In genomic region chr18:77049938-77050337, GRCh38 we compare ENCODE assay signal across 23 cellular contexts.
DNase-seq lines count a peak whose midpoint lies in the region; ATAC-seq and TF ChIP-seq lines count a peak whose summit lies in the region.
"Had no signal": no experiment of that assay in that cellular context is flagged by ENCODE, and none has a peak within 500 bp of the region (broad histone marks: within the 10 kb centered on the region; RNA-seq: fewer than 3 reads in every experiment).

No MANE protein-coding gene starts in this region.

- H3K36me3 ChIP-seq in mammary epithelial cell (ENCODE audit: insufficient read depth, low read length) (peaks cover 7% of the 10 kb centered on the region), esophagus squamous epithelium (peaks cover 0 to 45% (median 0%) of the 10 kb centered on the region in 3 donors), osteoblast (ENCODE audit: insufficient read depth, low read length) (no peaks in the 10 kb centered on the region), aorta (ENCODE audit: control insufficient read depth in 1 of 2, insufficient read depth in 2 of 2, low read length in 1 of 2) (peaks cover 0 to 2% of the 10 kb centered on the region in 2 donors)
- H3K36me3 ChIP-seq in effector memory CD4-positive, alpha-beta T cell (ENCODE audit: control insufficient read depth, insufficient read depth, low read length): peaks cover 22% of the 10 kb centered on the region
- H3K36me3 ChIP-seq: SJCRH30, uterus had no signal

- no peak overlapping the region for H3K4me3 Mint-ChIP-seq in MCF 10A (ENCODE audit: unreplicated experiment)
- H3K4me3 Mint-ChIP-seq: activated naive CD8-positive, alpha-beta T cell treated with anti-CD3 and anti-CD28 coated beads, Interleukin-2, amount 50 U/mL, for 24 hours; CD8-positive, alpha-beta T cell; T-helper 2 cell treated with Interferon-gamma antibody and Interleukin-4, amounts not matched to agents 5 μg/mL and 100 μg/mL, for 36 hours had no signal

- no peak overlapping the region for H3K27ac ChIP-seq in mammary epithelial cell (ENCODE audit: insufficient read depth, low read depth, low read length)
- H3K27ac ChIP-seq in esophagus squamous epithelium: peak overlapping the region; percentile 2 to 70 (median 60)
- H3K27ac ChIP-seq in osteoblast (ENCODE audit: low read depth, low read length): peak overlapping the region; percentile 23
- no peak overlapping the region for H3K27ac ChIP-seq in aorta (ENCODE audit: low read depth in 1 of 2, low read length in 2 of 2)
- no peak overlapping the region for H3K27ac ChIP-seq in effector memory CD4-positive, alpha-beta T cell (ENCODE audit: insufficient read depth, low read length, poor library complexity, severe bottlenecking)
- H3K27ac ChIP-seq: hepatocyte, SJCRH30 had no signal

- WGBS in mammary epithelial cell (ENCODE audit: low coverage, missing lambda C conversion rate): 63% methylated on average over 4 of the region's 4 CpGs
- 16 to 28% methylated on average over 4 of the region's 4 CpGs for WGBS in esophagus squamous epithelium, 2 donors
- WGBS in aorta, 2 donors: 21 to 47% methylated on average over 4 of the region's 4 CpGs

- no peak for TF ChIP-seq CTCF in mammary epithelial cell (conservative IDR thresholded peaks at IDR 0.05 in 1 of 2, IDR thresholded peaks at IDR 0.05 in 1 of 2; ENCODE audit: extremely low read depth in 1 of 2, insufficient read depth in 1 of 2, low read depth in 1 of 2, low read length in 2 of 2)
- TF ChIP-seq CTCF in MCF 10A (IDR thresholded peaks at IDR 0.05; ENCODE audit: unreplicated experiment): no peak
- no peak for TF ChIP-seq CTCF in esophagus squamous epithelium (IDR thresholded peaks at IDR 0.05)
- no peak for TF ChIP-seq CTCF in osteoblast (IDR thresholded peaks at IDR 0.05; ENCODE audit: extremely low read depth, low read depth, low read length)

- H3K4me1 ChIP-seq in mammary epithelial cell (ENCODE audit: insufficient read depth, low read length) (no peaks in the 10 kb centered on the region), esophagus squamous epithelium (peaks cover 0 to 48% (median 3%) of the 10 kb centered on the region in 3 donors), osteoblast (ENCODE audit: insufficient read depth, low read length) (peaks cover 6% of the 10 kb centered on the region), aorta (ENCODE audit: control insufficient read depth in 1 of 2, insufficient read depth in 2 of 2, low read length in 2 of 2) (no peaks in the 10 kb centered on the region)
- H3K4me1 ChIP-seq in effector memory CD4-positive, alpha-beta T cell (ENCODE audit: control insufficient read depth, insufficient read depth, low read length, poor library complexity, severe bottlenecking): peaks cover 33% of the 10 kb centered on the region
- H3K4me1 ChIP-seq: uterus had no signal

- dilution Hi-C loops in mammary epithelial cell (cut with HindIII; ENCODE audit: low sequenced_read_pairs): no loop called here

- peaks cover 19% of the 10 kb centered on the region for H3K36me3 Mint-ChIP-seq in MCF 10A (ENCODE audit: insufficient read depth, unreplicated experiment)

- H3K27ac Mint-ChIP-seq in MCF 10A (ENCODE audit: low read depth, unreplicated experiment): no peak overlapping the region
- H3K27ac Mint-ChIP-seq: activated naive CD8-positive, alpha-beta T cell treated with anti-CD3 and anti-CD28 coated beads, Interleukin-2, amount 50 U/mL, for 24 hours; T-helper 2 cell treated with Interferon-gamma antibody and Interleukin-4, amounts not matched to agents 5 μg/mL and 100 μg/mL, for 36 hours had no signal

- no peaks in the 10 kb centered on the region for H3K27me3 Mint-ChIP-seq in MCF 10A (ENCODE audit: insufficient read depth, unreplicated experiment)
- H3K27me3 Mint-ChIP-seq: activated naive CD8-positive, alpha-beta T cell treated with anti-CD3 and anti-CD28 coated beads, Interleukin-2, amount 50 U/mL, for 24 hours had no signal

- H3K4me1 Mint-ChIP-seq in MCF 10A (ENCODE audit: insufficient read depth, unreplicated experiment): no peaks in the 10 kb centered on the region

- no peaks in the 10 kb centered on the region for H4K20me1 ChIP-seq in mammary epithelial cell (ENCODE audit: insufficient read depth, low read length)
- H4K20me1 ChIP-seq in osteoblast (ENCODE audit: insufficient read depth, low read length): no peaks in the 10 kb centered on the region

- peak; percentile 61 for ATAC-seq in aorta (ENCODE audit: low FRiP score)
- ATAC-seq in HG03432 (IDR thresholded peaks at IDR 0.05; ENCODE audit: unreplicated experiment): no peak
- ATAC-seq: activated naive CD8-positive, alpha-beta T cell treated with anti-CD3 and anti-CD28 coated beads, Interleukin-2, amount 50 U/mL, for 24 hours; CD8-positive, alpha-beta T cell; mucosa of descending colon had no signal

- intact Hi-C loops in mammary epithelial cell (cut with micrococcal nuclease): no loop called here
- intact Hi-C loops in MCF 10A (cut with micrococcal nuclease): no loop called here
- intact Hi-C loops in esophagus squamous epithelium (cut with DNase I): no loop called here
- intact Hi-C loops in aorta (cut with DNase I): loop anchor here (5.0 kb wide), 1 partner anchor 48 kb away; no protein-coding TSS in a partner anchor

- H3K27me3 ChIP-seq in mammary epithelial cell (ENCODE audit: insufficient read depth, low read length) (no peaks in the 10 kb centered on the region), esophagus squamous epithelium (no peaks in the 10 kb centered on the region), osteoblast (ENCODE audit: insufficient read depth, low read length) (no peaks in the 10 kb centered on the region), aorta (ENCODE audit: control insufficient read depth in 1 of 2, insufficient read depth in 2 of 2, low read length in 1 of 2) (no peaks in the 10 kb centered on the region)
- no peaks in the 10 kb centered on the region for H3K27me3 ChIP-seq in effector memory CD4-positive, alpha-beta T cell (replicated peaks; ENCODE audit: control insufficient read depth, insufficient read depth, low read length, poor library complexity, severe bottlenecking)
- H3K27me3 ChIP-seq: hepatocyte, SJCRH30, uterus had no signal

- H3K4me2 ChIP-seq in mammary epithelial cell (ENCODE audit: insufficient read depth, low read depth, low read length): no peak overlapping the region
- no peak overlapping the region for H3K4me2 ChIP-seq in osteoblast (ENCODE audit: insufficient read depth, low read length)
- H3K4me2 ChIP-seq: hepatocyte had no signal

- H2AFZ ChIP-seq in mammary epithelial cell (ENCODE audit: low read depth, low read length) (no peak overlapping the region), osteoblast (ENCODE audit: low read length) (no peak overlapping the region)
- H2AFZ ChIP-seq: hepatocyte had no signal

- DNase-seq in mammary epithelial cell (peak; percentile 49), MCF 10A (ENCODE audit: unreplicated experiment) (no peak), esophagus squamous epithelium (lab: John Stamatoyannopoulos, UW) (no peak), osteoblast (ENCODE audit: insufficient read length, low spot score, missing footprints) (peak; percentile 92), aorta (no peak), HPDE6-E6E7 (ENCODE audit: extremely low spot score) (no peak)
- no peak for DNase-seq in effector memory CD4-positive, alpha-beta T cell
- DNase-seq: activated CD4-positive, alpha-beta T cell treated with anti-CD3 and anti-CD28 coated beads for 48 hours; activated naive CD8-positive, alpha-beta T cell treated with anti-CD3 and anti-CD28 coated beads, Interleukin-2, amount 50 U/mL, for 24 hours; CD8-positive, alpha-beta T cell; cerebellar nuclear complex; IMR-90; mucosa of descending colon; NCI-H2029; NCI-H524 treated with DMSO at 0.1 percent for 48 hours; occipital lobe; OCI-M1; SJCRH30; stimulated activated CD4-positive, alpha-beta T cell treated with anti-CD3 and anti-CD28 coated beads, Interleukin-4, amount 100 ng/mL, for 4 hours; uterus had no signal

- H3K9ac ChIP-seq in mammary epithelial cell (ENCODE audit: insufficient read depth, low read length): no peak overlapping the region

- H3K4me3 ChIP-seq in mammary epithelial cell (replicated peaks in 1 of 3; ENCODE audit: insufficient read depth in 1 of 3, low read depth in 2 of 3, low read length in 3 of 3): no peak overlapping the region
- H3K4me3 ChIP-seq in esophagus squamous epithelium: no peak overlapping the region
- no peak overlapping the region for H3K4me3 ChIP-seq in osteoblast (ENCODE audit: insufficient read depth, low read length)
- no peak overlapping the region for H3K4me3 ChIP-seq in aorta (ENCODE audit: low read length in 2 of 2)
- no peak overlapping the region for H3K4me3 ChIP-seq in effector memory CD4-positive, alpha-beta T cell (ENCODE audit: insufficient read depth, low read depth, low read length, poor library complexity, severe bottlenecking)
- H3K4me3 ChIP-seq: hepatocyte, mucosa of descending colon, SJCRH30, uterus had no signal

- in situ Hi-C loops in mammary epithelial cell (cut with MboI; ENCODE audit: low sequenced_read_pairs in 2 of 2): no loop called here

- H3K9me3 Mint-ChIP-seq in MCF 10A (ENCODE audit: unreplicated experiment): no peaks in the 10 kb centered on the region
- H3K9me3 Mint-ChIP-seq: activated naive CD8-positive, alpha-beta T cell treated with anti-CD3 and anti-CD28 coated beads, Interleukin-2, amount 50 U/mL, for 24 hours; CD8-positive, alpha-beta T cell; T-helper 2 cell treated with Interferon-gamma antibody and Interleukin-4, amounts not matched to agents 5 μg/mL and 100 μg/mL, for 36 hours had no signal

- BruUV-seq in mammary epithelial cell (replicated peaks; lab: Mats Ljungman, UMichigan) (no TSS peak), MCF 10A (replicated peaks; lab: Mats Ljungman, UMichigan) (no TSS peak)

- peaks cover 27% of the 10 kb centered on the region for H3K79me2 ChIP-seq in mammary epithelial cell (ENCODE audit: insufficient read depth, low read length)
- no peaks in the 10 kb centered on the region for H3K79me2 ChIP-seq in osteoblast (ENCODE audit: insufficient read depth, low read length)

- H3K9me3 ChIP-seq in mammary epithelial cell (replicated peaks; ENCODE audit: insufficient read depth, low read length) (no peaks in the 10 kb centered on the region), esophagus squamous epithelium (no peaks in the 10 kb centered on the region), osteoblast (ENCODE audit: low read depth, low read length) (no peaks in the 10 kb centered on the region), aorta (ENCODE audit: control insufficient read depth, low read length) (no peaks in the 10 kb centered on the region)
- no peaks in the 10 kb centered on the region for H3K9me3 ChIP-seq in effector memory CD4-positive, alpha-beta T cell (ENCODE audit: control insufficient read depth, low read length)
- H3K9me3 ChIP-seq: mucosa of descending colon, SJCRH30, uterus had no signal

- POLR2A ChIA-PET in MCF 10A (lab: Yijun Ruan, JAX): interaction anchor here (0.7 kb wide), 2 partner anchors 37 to 266 kb away, joined by 3 read pairs; no protein-coding TSS in a partner anchor

- TF ChIP-seq POLR2A in esophagus squamous epithelium (IDR thresholded peaks at IDR 0.05): no peak

- CTCF ChIA-PET in mammary epithelial cell (lab: Charles Lee; ENCODE audit: low non-redundant PET) (no interaction called here), MCF 10A (lab: Yijun Ruan, JAX) (interaction anchor here (0.6 kb wide), 1 partner anchor 128 kb away, joined by 3 read pairs; no protein-coding TSS in a partner anchor)

Comparison
In these comparisons a context has a peak if more than half of its experiments do, and no peak if none do; other contexts are left out.
1. DNase-seq: peak in mammary epithelial cell (single experiment) and osteoblast (single experiment); none in MCF 10A (single experiment), esophagus squamous epithelium (single experiment), aorta (0 of 2), HPDE6-E6E7 (single experiment) and effector memory CD4-positive, alpha-beta T cell (0 of 3).
2. H3K27ac ChIP-seq: peak in esophagus squamous epithelium (4 of 4) and osteoblast (single experiment); none in mammary epithelial cell (single experiment), aorta (0 of 2) and effector memory CD4-positive, alpha-beta T cell (single experiment).
3. intact Hi-C loops: an anchor here in aorta (5.0 kb wide); none called in mammary epithelial cell, MCF 10A and esophagus squamous epithelium.